20 cellular contexts compared by ENCODE assay signal in genomic region chr10:16497911-16498310, GRCh38. TPM values are rescaled to one million over a fixed set of nuclear protein-coding genes. Genes with fewer than 3 reads are reported as not detected.
DNase-seq lines count a peak whose midpoint lies in the region; ATAC-seq, FAIRE-seq and TF ChIP-seq lines count a peak whose summit lies in the region.
"Had no signal": no experiment of that assay in that cellular context is flagged by ENCODE, and none has a peak within 500 bp of the region (broad histone marks: within the 10 kb centered on the region; RNA-seq: fewer than 3 reads in every experiment).

No MANE protein-coding gene starts in this region.

- ATAC-seq in omental fat pad (ENCODE audit: low FRiP score), result no peak

- H3K27me3 ChIP-seq in neural progenitor cell, result no peaks in the 10 kb centered on the region
- H3K27me3 ChIP-seq: BE2C had no signal

- no peak overlapping the region for H3K4me3 Mint-ChIP-seq in neural progenitor cell
- H3K4me3 Mint-ChIP-seq: CD4-positive, alpha-beta memory T cell; HFFc6 had no signal

- H3K27me3 Mint-ChIP-seq in neural progenitor cell (ENCODE audit: insufficient read depth, low read depth), result peaks cover 2% of the 10 kb centered on the region
- H3K27me3 Mint-ChIP-seq: CD4-positive, alpha-beta memory T cell had no signal

- no peaks in the 10 kb centered on the region for H3K36me3 Mint-ChIP-seq in neural progenitor cell

- H3K36me3 ChIP-seq in neural progenitor cell, result no peaks in the 10 kb centered on the region
- H3K36me3 ChIP-seq: BE2C had no signal

- H3K79me2 ChIP-seq in neural progenitor cell (ENCODE audit: low read depth), result no peaks in the 10 kb centered on the region

- H2AFZ ChIP-seq in neural progenitor cell (replicated peaks), result no peak overlapping the region

- no peaks in the 10 kb centered on the region for H3K9me3 Mint-ChIP-seq in neural progenitor cell
- H3K9me3 Mint-ChIP-seq: CD4-positive, alpha-beta memory T cell; HFFc6 had no signal

- peaks cover 16% of the 10 kb centered on the region for H3K4me1 ChIP-seq in neural progenitor cell
- H3K4me1 ChIP-seq: BE2C had no signal

- H3F3A ChIP-seq in neural progenitor cell (ENCODE audit: low read depth), result no peaks in the 10 kb centered on the region

- no peaks in the 10 kb centered on the region for H4K20me1 ChIP-seq in neural progenitor cell (ENCODE audit: low read depth)

- in situ Hi-C loops in KBM-7 (cut with MboI; ENCODE audit: low pct_unique_long_range_greater_than_20kb, low sequenced_read_pairs), result no loop called here

- FAIRE-seq in D721Med (lab: Jason Lieb, UNC), result peak; percentile 32
- FAIRE-seq: HTR-8/SVneo had no signal

- no peaks in the 10 kb centered on the region for H3K9me3 ChIP-seq in neural progenitor cell (ENCODE audit: low read depth)
- H3K9me3 ChIP-seq: BE2C had no signal

- H3K4me2 ChIP-seq in neural progenitor cell, result peak overlapping the region; percentile 35

- no peak overlapping the region for H3K27ac Mint-ChIP-seq in neural progenitor cell
- H3K27ac Mint-ChIP-seq: CD4-positive, alpha-beta memory T cell; HFFc6 had no signal

- no peak overlapping the region for H3K27ac ChIP-seq in neural progenitor cell
- H3K27ac ChIP-seq: C4-2B had no signal

- no peak for TF ChIP-seq CTCF in D721Med (IDR thresholded peaks at IDR 0.05; ENCODE audit: insufficient read depth, missing control alignments)
- no peak for TF ChIP-seq CTCF in fibroblast of pulmonary artery (IDR thresholded peaks at IDR 0.05; ENCODE audit: low read length, missing control alignments)
- no peak for TF ChIP-seq CTCF in neural progenitor cell (IDR thresholded peaks at IDR 0.05)
- no peak for TF ChIP-seq CTCF in omental fat pad (IDR thresholded peaks at IDR 0.05)

- no peak overlapping the region for H3K9ac ChIP-seq in neural progenitor cell

- H3K4me3 ChIP-seq in fibroblast of pulmonary artery (replicated peaks; ENCODE audit: low read depth, low read length) (no peak overlapping the region), neural progenitor cell (peak overlapping the region; percentile 16)

- peaks cover 2% of the 10 kb centered on the region for H3K4me1 Mint-ChIP-seq in neural progenitor cell

- no peak for DNase-seq in D721Med (ENCODE audit: insufficient read length, low spot score)
- peak; percentile 40 for DNase-seq in NCI-H226
- peak; percentile 30 for DNase-seq in fibroblast of pulmonary artery (ENCODE audit: low read depth)
- DNase-seq in neural progenitor cell (ENCODE audit: low spot score), result peak; percentile 54
- no peak for DNase-seq in omental fat pad (ENCODE audit: low spot score)
- no peak for DNase-seq in NCI-H774 (lab: John Stamatoyannopoulos, UW)
- no peak for DNase-seq in KBM-7
- DNase-seq in HUDEP-2 (lab: John Stamatoyannopoulos, UW; ENCODE audit: unreplicated experiment in 76 of 76), result no peak
- DNase-seq: ACHN; BE2C; CD4-positive, alpha-beta memory T cell; DMS153; DMS79 treated with DMSO at 0.1 percent for 48 hours; GF-D8; HCEC 1CT; HFFc6 had no signal

RNA-seq across cellular contexts. Expression of gene C1QL3, which starts 23.8 kb away (rescaled TPM):
- total RNA-seq in neural progenitor cell (ENCODE audit: low replicate concordance) (0.25 and 0.28 TPM in 2 replicates), omental fat pad (not detected)
- total RNA-seq: A172; CD4-positive, alpha-beta memory T cell; H4; HFFc6 had no signal

Comparison
In these comparisons a context has a peak if more than half of its experiments do, and no peak if none do; other contexts are left out.
1. DNase-seq: peak in NCI-H226 (single experiment), fibroblast of pulmonary artery (single experiment) and neural progenitor cell (single experiment); none in D721Med (single experiment), omental fat pad (single experiment), NCI-H774 (single experiment), KBM-7 (single experiment) and HUDEP-2 (0 of 76).